Comparison of ENCODE assay signal across 24 cellular contexts in genomic region chr21:45280178-45280821, GRCh38. TPM values are rescaled to one million over a fixed set of nuclear protein-coding genes. Genes with fewer than 3 reads are reported as not detected.
A peak's percentile ranks its signal among the peaks of the same experiment; 100 is the strongest.
DNase-seq lines count a peak whose midpoint lies in the region; ATAC-seq and TF ChIP-seq lines count a peak whose summit lies in the region.
"Had no signal": no experiment of that assay in that cellular context is flagged by ENCODE, and none has a peak within 500 bp of the region (broad histone marks: within the 10 kb centered on the region; RNA-seq: fewer than 3 reads in every experiment).

No MANE protein-coding gene starts in this region.

- no peak overlapping the region for H3K14ac ChIP-seq in H9 (ENCODE audit: insufficient read depth, low read length)

- no peak overlapping the region for H4K8ac ChIP-seq in H9 (replicated peaks; ENCODE audit: insufficient read length, low read depth, low read length)

- no peak overlapping the region for H2AFZ ChIP-seq in H9 (ENCODE audit: low read length)
- H2AFZ ChIP-seq: hepatocyte had no signal

- peaks cover 34 to 85% (median 72%) of the 10 kb centered on the region in 3 experiments for H3K36me3 Mint-ChIP-seq in H9 (ENCODE audit: insufficient read depth in 1 of 3, low read depth in 3 of 3)
- H3K36me3 Mint-ChIP-seq in glutamatergic neuron (ENCODE audit: unreplicated experiment), result peaks cover 13% of the 10 kb centered on the region

- no peak overlapping the region for H3K27ac ChIP-seq in H9 (ENCODE audit: insufficient read length, low read depth, low read length)
- no peak overlapping the region for H3K27ac ChIP-seq in ovary
- H3K27ac ChIP-seq: hepatocyte, RWPE1, SK-N-MC had no signal

- no peak overlapping the region for H4K5ac ChIP-seq in H9 (ENCODE audit: insufficient read length, low read depth, low read length)

- no peak for ATAC-seq in GM18517 (IDR thresholded peaks at IDR 0.05; ENCODE audit: unreplicated experiment)
- ATAC-seq: activated naive CD4-positive, alpha-beta T cell treated with anti-CD3 and anti-CD28 coated beads, Interleukin-2, amount 50 U/mL, for 72 hours; left ventricle myocardium superior; T-helper 17 cell had no signal

- H3K79me2 ChIP-seq in H9 (ENCODE audit: insufficient read depth, low read length), result no peaks in the 10 kb centered on the region

- H3K79me1 ChIP-seq in H9 (ENCODE audit: insufficient read depth, low read depth, low read length, poor library complexity, severe bottlenecking), result no peaks in the 10 kb centered on the region

- H4K91ac ChIP-seq in H9 (ENCODE audit: insufficient read length, low read depth, low read length), result no peak overlapping the region

- H2BK120ac ChIP-seq in H9 (ENCODE audit: low read depth, low read length, poor library complexity, severe bottlenecking), result no peak overlapping the region

- H2BK15ac ChIP-seq in H9 (ENCODE audit: low read depth, low read length), result no peak overlapping the region

- no peak for TF ChIP-seq POLR2A in ovary (IDR thresholded peaks at IDR 0.05)

- H2AK5ac ChIP-seq in H9 (ENCODE audit: insufficient read length, low read length), result no peak overlapping the region

- H3K18ac ChIP-seq in H9 (ENCODE audit: insufficient read length, low read depth, low read length), result no peak overlapping the region

- H3K9me3 Mint-ChIP-seq in H9, result no peaks in the 10 kb centered on the region; a peak in 1 of 5 replicates
- H3K9me3 Mint-ChIP-seq in glutamatergic neuron (ENCODE audit: unreplicated experiment), result peaks cover 21% of the 10 kb centered on the region
- H3K9me3 Mint-ChIP-seq: activated naive CD4-positive, alpha-beta T cell treated with anti-CD3 and anti-CD28 coated beads, Interleukin-2, amount 50 U/mL, for 72 hours; immature natural killer cell had no signal

- H3K4me1 Mint-ChIP-seq in H9 (no peaks in the 10 kb centered on the region), glutamatergic neuron (ENCODE audit: low read depth, unreplicated experiment) (peaks cover 40% of the 10 kb centered on the region)
- H3K4me1 Mint-ChIP-seq: immature natural killer cell had no signal

- H3K4ac ChIP-seq in H9 (ENCODE audit: low read depth, low read length), result no peak overlapping the region

- H4K20me1 ChIP-seq in H9 (ENCODE audit: control insufficient read depth, insufficient read depth, insufficient read length), result no peaks in the 10 kb centered on the region

- no peaks in the 10 kb centered on the region for H3K27me3 ChIP-seq in H9 (ENCODE audit: insufficient read depth, low read length)
- H3K27me3 ChIP-seq in ovary, result no peaks in the 10 kb centered on the region
- H3K27me3 ChIP-seq: hepatocyte had no signal

- no peak overlapping the region for H2BK12ac ChIP-seq in H9 (ENCODE audit: insufficient read length, low read depth, low read length)

- intact Hi-C loops in ovary (cut with DNase I), result loop anchor here in 2 of 4 donors (10.0 kb wide), 2 partner anchors 325 to 405 kb away; partner anchors contain the start of gene PTTG1IP (in 1 of the 2)

- H2BK20ac ChIP-seq in H9 (ENCODE audit: low read depth, low read length, poor library complexity, severe bottlenecking), result no peak overlapping the region

- TF ChIP-seq CTCF in H9 (conservative IDR thresholded peaks at IDR 0.05), result no peak
- TF ChIP-seq CTCF in glutamatergic neuron (IDR thresholded peaks at IDR 0.05; ENCODE audit: partially characterized antibody, unreplicated experiment), result no peak
- TF ChIP-seq CTCF in ovary (IDR thresholded peaks at IDR 0.05), result no peak

- H3K36me3 ChIP-seq in ovary, result no peaks in the 10 kb centered on the region

- WGBS in H9 (ENCODE audit: extremely low coverage, insufficient read length, low lambda C conversion rate), result no CpG with 5 or more reads among the region's 28 CpGs
- WGBS in ovary, 3 donors, result 93 to 95% (median 93%) methylated on average over 28 of the region's 28 CpGs

- H3K56ac ChIP-seq in H9 (ENCODE audit: insufficient read length, low read depth, low read length), result no peak overlapping the region

- no peaks in the 10 kb centered on the region for H3K27me3 Mint-ChIP-seq in H9 (ENCODE audit: low read depth)
- peaks cover 16% of the 10 kb centered on the region for H3K27me3 Mint-ChIP-seq in glutamatergic neuron (ENCODE audit: unreplicated experiment)
- H3K27me3 Mint-ChIP-seq: CD4-positive, alpha-beta memory T cell; progenitor cell of endocrine pancreas; T-helper 17 cell had no signal

- H3T11ph ChIP-seq in H9 (ENCODE audit: low read length), result no peak overlapping the region

- H3K9me3 ChIP-seq in H9 (ENCODE audit: control insufficient read depth, low read depth, low read length), result no peaks in the 10 kb centered on the region
- no peaks in the 10 kb centered on the region for H3K9me3 ChIP-seq in ovary

- H3K4me3 Mint-ChIP-seq in H9 (no peak overlapping the region), glutamatergic neuron (ENCODE audit: unreplicated experiment) (peak overlapping the region; percentile 60)
- H3K4me3 Mint-ChIP-seq: CD4-positive, alpha-beta memory T cell; immature natural killer cell; T-helper 17 cell had no signal

- H3K4me2 ChIP-seq in H9 (ENCODE audit: insufficient read depth, insufficient read length, low read length), result no peak overlapping the region
- H3K4me2 ChIP-seq: hepatocyte had no signal

- peak overlapping the region in 1 of 3 experiments; percentile 87; a peak in 2 of 7 replicates for H3K27ac Mint-ChIP-seq in H9
- peak overlapping the region; percentile 97 for H3K27ac Mint-ChIP-seq in glutamatergic neuron (ENCODE audit: unreplicated experiment)
- H3K27ac Mint-ChIP-seq: progenitor cell of endocrine pancreas had no signal

- no peak overlapping the region for H3K23ac ChIP-seq in H9 (ENCODE audit: insufficient read length, low read depth, low read length)

- no peak overlapping the region for H3K4me3 ChIP-seq in ovary
- H3K4me3 ChIP-seq: hepatocyte, SK-N-MC had no signal

- no peak overlapping the region for H3K9ac ChIP-seq in H9 (ENCODE audit: extremely low read depth, insufficient read length, low read length)

- TF ChIP-seq EP300 in ovary (IDR thresholded peaks at IDR 0.05), result no peak

- no peak overlapping the region for H2BK5ac ChIP-seq in H9 (ENCODE audit: insufficient read length, low read length)

- peak; percentile 15 for DNase-seq in activated CD4-positive, CD25-positive, alpha-beta regulatory T cell treated with anti-CD3 and anti-CD28 coated beads, Interleukin-2, amount 50 U/mL, for 72 hours
- DNase-seq in activated CD4-positive, CD25-positive, alpha-beta regulatory T cell (lab: John Stamatoyannopoulos, UW), result no peak
- DNase-seq in H9 (peak; percentile 12), glutamatergic neuron (no peak), ovary (peak; percentile 7 to 26 (median 15)), HuH-7.5 (ENCODE audit: low spot score) (no peak), anterior cingulate cortex (lab: John Stamatoyannopoulos, UW) (no peak)
- DNase-seq: 8988T; activated T-cell treated with anti-CD3 and anti-CD28 coated beads, Interleukin-2, amount 50 U/mL, for 48 hours; CD4-positive, alpha-beta memory T cell; DMS 273 treated with DMSO at 0.1 percent for 48 hours; effector CD4-positive, alpha-beta T cell; foreskin fibroblast; immature natural killer cell; left ventricle myocardium superior; NCI-H446; stimulated activated CD8-positive, alpha-beta memory T cell treated with anti-CD3 and anti-CD28 coated beads, Interleukin-4, amount 100 ng/mL, for 48 hours; T-helper 17 cell had no signal

- H3K4me1 ChIP-seq in H9 (ENCODE audit: insufficient read depth, low read length), result no peaks in the 10 kb centered on the region
- no peaks in the 10 kb centered on the region for H3K4me1 ChIP-seq in ovary (ENCODE audit: insufficient read depth)

- H3K23me2 ChIP-seq in H9 (ENCODE audit: insufficient read length, low read depth, low read length, poor library complexity, severe bottlenecking), result no peaks in the 10 kb centered on the region

RNA-seq across cellular contexts. Expression of gene POFUT2, which starts 7.4 kb away (rescaled TPM):
- total RNA-seq in H9 (2021), result 32.1 and 34.8 TPM in 2 replicates
- 31.9 TPM for total RNA-seq in glutamatergic neuron (ENCODE audit: unreplicated experiment)
- total RNA-seq in ovary, result 10 to 100 TPM; 26.2 to 48.2 (median 40.1) TPM
- 10 to 100 TPM; 25.7 to 52.9 TPM for polyA plus RNA-seq in ovary

Comparison
In these comparisons a context has a peak if more than half of its experiments do, and no peak if none do; other contexts are left out.
1. DNase-seq: peak in activated CD4-positive, CD25-positive, alpha-beta regulatory T cell treated with anti-CD3 and anti-CD28 coated beads, Interleukin-2, amount 50 U/mL, for 72 hours (single experiment), H9 (single experiment) and ovary (5 of 5); none in activated CD4-positive, CD25-positive, alpha-beta regulatory T cell (0 of 4), glutamatergic neuron (single experiment), HuH-7.5 (single experiment) and anterior cingulate cortex (0 of 58).